33 cellular contexts compared by ENCODE assay signal in the genomic region with DNA sequence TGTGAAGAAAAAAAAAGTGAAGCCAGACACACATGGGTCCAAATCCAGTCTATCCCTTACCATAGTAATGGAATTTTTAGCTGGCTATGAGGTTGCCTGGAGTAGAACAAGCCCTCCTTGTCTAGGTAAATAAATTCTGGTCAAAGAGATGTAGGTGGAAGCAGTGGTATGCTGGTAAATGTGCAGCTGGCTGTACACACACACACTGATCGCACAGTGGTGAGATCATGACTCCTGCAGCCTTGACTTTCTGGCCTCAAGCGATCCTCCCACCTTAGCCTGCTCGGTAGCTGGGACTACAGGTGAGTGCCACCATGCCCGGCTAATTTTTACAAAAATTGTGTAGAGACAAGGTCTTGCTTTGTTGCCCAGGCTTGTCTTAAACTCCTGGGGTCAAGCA.
"Had no signal": no experiment of that assay in that cellular context is flagged by ENCODE, and none has a peak within 500 bp of the region (broad histone marks: within the 10 kb centered on the region; RNA-seq: fewer than 3 reads in every experiment).

No MANE protein-coding gene starts in this region.

- DNase-seq: activated effector memory CD4-positive, alpha-beta T cell treated with anti-CD3 and anti-CD28 coated beads, Interleukin-2, amount 50 U/mL, for 16 hours; activated effector memory CD4-positive, alpha-beta T cell treated with Interleukin-2 at 50 U/mL for 16 hours; activated gamma-delta T cell; activated gamma-delta T cell treated with Interleukin-2 at 50 U/mL for 16 hours; activated naive CD4-positive, alpha-beta T cell; activated naive CD4-positive, alpha-beta T cell treated with anti-CD3 and anti-CD28 coated beads for 36 hours; activated naive CD4-positive, alpha-beta T cell treated with anti-CD3 and anti-CD28 coated beads, Interleukin-2, amount 10 ng/mL, durations not matched to agents 7 days and 5 days; activated naive CD4-positive, alpha-beta T cell treated with anti-CD3 and anti-CD28 coated beads, Interleukin-2, amount 50 U/mL, for 16 hours; activated naive CD4-positive, alpha-beta T cell treated with Interleukin-2 at 50 U/mL for 16 hours; activated naive CD8-positive, alpha-beta T cell treated with anti-CD3 and anti-CD28 coated beads for 36 hours; activated naive CD8-positive, alpha-beta T cell treated with anti-CD3 and anti-CD28 coated beads, Interleukin-2, amount 10 ng/mL, durations not matched to agents 7 days and 5 days; activated naive CD8-positive, alpha-beta T cell treated with anti-CD3 and anti-CD28 coated beads, Interleukin-2, amount 50 U/mL, for 24 hours; activated T-cell treated with anti-CD3 and anti-CD28 coated beads, Interleukin-2, amount 50 U/mL, for 1 hour; activated T-cell treated with anti-CD3 and anti-CD28 coated beads, Interleukin-2, amount 50 U/mL, for 24 hours; activated T-cell treated with anti-CD3 and anti-CD28 coated beads, Interleukin-2, amount 50 U/mL, for 4 hours; activated T-cell treated with anti-CD3 and anti-CD28 coated beads, Interleukin-2, amount 50 U/mL, for 48 hours; activated T-cell treated with anti-CD3 and anti-CD28 coated beads, Interleukin-2, amount 50 U/mL, for 72 hours; adrenal gland; amniotic stem cell; amygdala; anterior cingulate cortex; aorta; body of pancreas; brain microvascular endothelial cell; caudate nucleus; central memory CD4-positive, alpha-beta T cell; cerebellar nuclear complex had no signal

- H3K27me3 ChIP-seq: adrenal gland, ascending aorta, body of pancreas, brain microvascular endothelial cell, breast epithelium, cardiac muscle cell had no signal

- H3K36me3 ChIP-seq: adrenal gland, ascending aorta, brain microvascular endothelial cell, breast epithelium, cardiac muscle cell had no signal

- H3K4me3 ChIP-seq: adrenal gland, ascending aorta, body of pancreas, breast epithelium, cardiac muscle cell had no signal

- H3K27ac ChIP-seq: adrenal gland, ascending aorta, body of pancreas, brain microvascular endothelial cell, breast epithelium, cardiac muscle cell had no signal

- FAIRE-seq: astrocyte had no signal

- ATAC-seq: activated naive CD4-positive, alpha-beta T cell treated with anti-CD3 and anti-CD28 coated beads, Interleukin-2, amount 50 U/mL, for 72 hours; activated naive CD8-positive, alpha-beta T cell treated with anti-CD3 and anti-CD28 coated beads, Interleukin-2, amount 50 U/mL, for 24 hours; activated T-cell treated with anti-CD3 and anti-CD28 coated beads, Interleukin-2, amount 50 U/mL, for 4 hours; activated T-cell treated with anti-CD3 and anti-CD28 coated beads, Interleukin-2, amount 50 U/mL, for 72 hours; activated T-helper 17 cell treated with anti-CD3 and anti-CD28 coated beads, Interleukin-2, amount 50 U/mL, for 72 hours; body of pancreas had no signal

- H3K4me1 ChIP-seq: adrenal gland, ascending aorta, body of pancreas, breast epithelium had no signal

- H3K9me3 ChIP-seq: adrenal gland, ascending aorta, body of pancreas, breast epithelium had no signal
